Comparison of ENCODE assay signal across 1 cellular context in genomic region chr5:138491669-138492551, GRCh38.
TF ChIP-seq lines count a peak whose summit lies in the region.

No MANE protein-coding gene starts in this region.

TF ChIP-seq in WTC11, 78 proteins besides CTCF, POLR2A, EP300 and RAD21 (continued from another document):
- 0 out of 2 replicates have a peak, but pooled peaks have one; percentile 54 for TF ChIP-seq TEAD1 (CRISPR knock-in tag; IDR thresholded peaks at IDR 0.05)
- 0 out of 2 replicates have a peak, but pooled peaks have one; percentile 65 for TF ChIP-seq ZNF281 (CRISPR knock-in tag; IDR thresholded peaks at IDR 0.05)
- no peak for TF ChIP-seq KAT7 (CRISPR knock-in tag; IDR thresholded peaks at IDR 0.05; ENCODE audit: borderline replicate concordance)
- no peak for TF ChIP-seq ZNF671 (CRISPR knock-in tag; IDR thresholded peaks at IDR 0.05)
- no peak for TF ChIP-seq GRHL2 (CRISPR knock-in tag; IDR thresholded peaks at IDR 0.05; ENCODE audit: insufficient replicate concordance, severe bottlenecking)
- TF ChIP-seq IRF1 (CRISPR knock-in tag; IDR thresholded peaks at IDR 0.05), result 0 out of 2 replicates have a peak, but pooled peaks have one; percentile 72
